25 cellular contexts compared by ENCODE assay signal in the genomic region with DNA sequence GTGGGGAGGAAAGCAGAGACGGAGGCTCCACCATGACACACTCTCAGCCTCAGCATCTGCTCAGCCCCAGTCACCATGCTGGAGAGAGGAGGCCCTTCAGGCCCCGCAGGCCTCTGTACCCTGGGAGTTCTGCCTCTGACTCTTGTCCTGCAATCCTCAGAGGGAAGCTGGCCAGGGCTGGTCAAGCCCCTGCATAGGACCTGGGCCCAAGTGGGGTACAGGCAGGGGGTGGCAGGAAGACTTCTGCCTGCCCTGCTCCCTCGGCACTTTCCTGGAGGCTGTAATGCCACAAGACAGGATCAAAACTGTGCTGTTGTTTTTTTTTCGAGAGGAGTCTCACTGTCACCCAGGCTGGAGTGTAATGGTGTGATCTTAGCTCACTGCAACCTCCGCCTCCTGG. TPM values are rescaled to one million over a fixed set of nuclear protein-coding genes. Genes with fewer than 3 reads are reported as not detected.
DNase-seq lines count a peak whose midpoint lies in the region; ATAC-seq, FAIRE-seq and TF ChIP-seq lines count a peak whose summit lies in the region.
"Had no signal": no experiment of that assay in that cellular context is flagged by ENCODE, and none has a peak within 500 bp of the region (broad histone marks: within the 10 kb centered on the region; RNA-seq: fewer than 3 reads in every experiment).

No MANE protein-coding gene starts in this region.

- no peaks in the 10 kb centered on the region for H3K36me3 ChIP-seq in K562 (ENCODE audit: control insufficient read depth, insufficient read depth, low read length)
- no peaks in the 10 kb centered on the region for H3K36me3 ChIP-seq in H1 (ENCODE audit: control insufficient read depth in 2 of 4, insufficient read depth in 4 of 4, low read length in 3 of 4)
- no peaks in the 10 kb centered on the region for H3K36me3 ChIP-seq in neuronal stem cell (replicated peaks in 1 of 2; ENCODE audit: control insufficient read depth in 2 of 2, insufficient read depth in 2 of 2, low read length in 2 of 2)
- no peaks in the 10 kb centered on the region for H3K36me3 ChIP-seq in Karpas-422 (ENCODE audit: insufficient read depth, low read length)
- H3K36me3 ChIP-seq: HAP-1 had no signal

- H2AK5ac ChIP-seq in H1 (ENCODE audit: low read depth, low read length) (no peak overlapping the region), neuronal stem cell (ENCODE audit: low read depth, low read length) (peak overlapping the region; percentile 63)

- intact Hi-C loops in K562 (cut with micrococcal nuclease): no loop called here

- H3K9ac ChIP-seq in K562 (ENCODE audit: insufficient read depth in 1 of 2, low read depth in 2 of 2, low read length in 2 of 2): peak overlapping the region in 1 of 2 experiments; percentile 65; a peak in 2 of 4 replicates
- no peak overlapping the region for H3K9ac ChIP-seq in H1 (replicated peaks in 1 of 4; ENCODE audit: extremely low read depth in 1 of 4, low read depth in 3 of 4, low read length in 3 of 4)
- no peak overlapping the region for H3K9ac ChIP-seq in neuronal stem cell (ENCODE audit: low read depth, low read length, poor library complexity)
- no peak overlapping the region for H3K9ac ChIP-seq in Karpas-422 (ENCODE audit: low read length)

- H4K8ac ChIP-seq in H1 (ENCODE audit: extremely low read depth, insufficient read depth, low read length) (peak overlapping the region; percentile 85; the same call in 1 of the 2 replicates), neuronal stem cell (ENCODE audit: low read depth, low read length) (peak overlapping the region; percentile 43)

- H3K9me1 ChIP-seq in K562 (ENCODE audit: control insufficient read depth, insufficient read depth, low read length): no peaks in the 10 kb centered on the region

- WGBS in K562 (ENCODE audit: insufficient coverage, low coverage, missing lambda C conversion rate): 16% methylated on average over 5 of the region's 5 CpGs
- WGBS in H1 (ENCODE audit: extremely low coverage in 1 of 2, insufficient coverage in 1 of 2, insufficient read length in 1 of 2, insufficient replicate concordance in 2 of 2, low coverage in 1 of 2, low lambda C conversion rate in 2 of 2, missing lambda C conversion rate in 1 of 2), 2 experiments: 93% methylated on average over 5 of the region's 5 CpGs; no CpG with 5 or more reads in 1 of the 2 experiments
- WGBS in neuronal stem cell (ENCODE audit: extremely low coverage in 2 of 2, insufficient read length in 2 of 2, insufficient replicate concordance in 1 of 2), 2 donors: no CpG with 5 or more reads among the region's 5 CpGs

- H2BK12ac ChIP-seq in H1 (ENCODE audit: low read depth, low read length) (no peak overlapping the region), neuronal stem cell (ENCODE audit: low read length) (no peak overlapping the region)

- ATAC-seq in K562: peak; percentile 35
- peak; percentile 37 for ATAC-seq in stimulated activated memory B cell treated with anti-CD40 and anti-IgM and Interleukin-4, amounts not matched to agents 10 μg/mL and 1 μg/mL and 100 μg/mL, for 72 hours

- no TSS peak for BruUV-seq in K562 (replicated peaks; lab: Mats Ljungman, UMichigan)

- H4K91ac ChIP-seq in H1 (replicated peaks; ENCODE audit: insufficient read length, low read length): no peak overlapping the region
- H4K91ac ChIP-seq in neuronal stem cell (ENCODE audit: low read depth, low read length, poor library complexity): no peak overlapping the region

- CTCF ChIA-PET in K562 (lab: Yijun Ruan, JAX; ENCODE audit: low intra/inter-chr PET ratio): no interaction called here
- CTCF ChIA-PET in H1 (lab: Charles Lee; ENCODE audit: partially characterized antibody): interaction anchor here (0.7 to 1.0 kb wide), 2 partner anchors 9 to 58 kb away, joined by 4 read pairs; no protein-coding TSS in a partner anchor

- H2BK15ac ChIP-seq in H1 (ENCODE audit: low read length) (no peak overlapping the region), neuronal stem cell (ENCODE audit: low read length) (peak overlapping the region; percentile 49)

- H3K9me3 ChIP-seq in K562 (replicated peaks; ENCODE audit: control insufficient read depth, insufficient read depth, low read depth, low read length): no peaks in the 10 kb centered on the region
- no peaks in the 10 kb centered on the region for H3K9me3 ChIP-seq in H1 (ENCODE audit: insufficient read depth in 2 of 2, low read depth in 1 of 2, low read length in 1 of 2)
- H3K9me3 ChIP-seq in neuronal stem cell (replicated peaks in 1 of 2; ENCODE audit: control insufficient read depth in 2 of 2, insufficient read depth in 1 of 2, low read depth in 1 of 2, low read length in 2 of 2): no peaks in the 10 kb centered on the region
- H3K9me3 ChIP-seq in Karpas-422 (ENCODE audit: low read length): no peaks in the 10 kb centered on the region
- H3K9me3 ChIP-seq: HAP-1 had no signal

- H2AFZ ChIP-seq in K562 (ENCODE audit: low read depth, low read length): no peak overlapping the region
- H2AFZ ChIP-seq in H1 (ENCODE audit: low read length): 0 out of 2 replicates have a peak overlapping the region, but pooled peaks have one; percentile 14
- H2AFZ ChIP-seq in neuronal stem cell (ENCODE audit: low read length): peak overlapping the region; percentile 59
- H2AFZ ChIP-seq in Karpas-422 (ENCODE audit: low read length): no peak overlapping the region

- H3K23me2 ChIP-seq in H1 (ENCODE audit: low read depth, low read length): no peaks in the 10 kb centered on the region

- H3K4me1 ChIP-seq in K562 (replicated peaks in 1 of 2; ENCODE audit: control insufficient read depth in 2 of 2, insufficient read depth in 2 of 2, low read length in 2 of 2) (peaks cover 0 to 25% of the 10 kb centered on the region in 2 experiments; a peak in 2 of 5 replicates), H1 (replicated peaks in 1 of 4; ENCODE audit: control insufficient read depth in 3 of 4, insufficient read depth in 4 of 4, low read length in 3 of 4) (no peaks in the 10 kb centered on the region; a peak in 1 of 7 replicates), neuronal stem cell (ENCODE audit: control insufficient read depth in 2 of 2, insufficient read depth in 1 of 2, low read depth in 1 of 2, low read length in 2 of 2) (no peaks in the 10 kb centered on the region), Karpas-422 (ENCODE audit: low read length) (no peaks in the 10 kb centered on the region)
- H3K4me1 ChIP-seq: HAP-1 had no signal

- H3K27ac ChIP-seq in K562 (ENCODE audit: extremely low read depth, low read depth, low read length) (no peak overlapping the region), H1 (ENCODE audit: low read depth, low read length) (no peak overlapping the region), neuronal stem cell (replicated peaks; ENCODE audit: low read length) (no peak overlapping the region), Karpas-422 (ENCODE audit: low read length) (no peak overlapping the region)

- TF ChIP-seq CTCF in K562 (IDR thresholded peaks at IDR 0.05 in 2 of 3, conservative IDR thresholded peaks at IDR 0.05 in 1 of 3; ENCODE audit: insufficient read depth in 2 of 3, low read depth in 1 of 3, low read length in 3 of 3) (no peak), H1 (IDR thresholded peaks at IDR 0.05; ENCODE audit: control extremely low read depth in 1 of 3, insufficient read depth in 1 of 3, low read depth in 1 of 3, low read length in 3 of 3) (no peak)

- H3K4ac ChIP-seq in H1 (replicated peaks; ENCODE audit: insufficient read length, low read depth, low read length) (no peak overlapping the region), neuronal stem cell (ENCODE audit: low read length) (no peak overlapping the region)

- H3K36me3 Mint-ChIP-seq in stimulated activated memory B cell treated with anti-CD40 and anti-IgM and Interleukin-4, amounts not matched to agents 10 μg/mL and 1 μg/mL and 100 μg/mL, for 72 hours: no peaks in the 10 kb centered on the region
- H3K36me3 Mint-ChIP-seq: CD4-positive, alpha-beta memory T cell had no signal

- POLR2A ChIA-PET in K562 (lab: Yijun Ruan, JAX) (interaction anchor here (0.6 to 2.5 kb wide), 8 partner anchors 11 to 594 kb away, joined by 3 to 15 read pairs (median 4); a partner anchor contains a TSS), H1 (lab: Charles Lee; ENCODE audit: partially characterized antibody) (no interaction called here)

- H3K4me2 ChIP-seq in K562 (ENCODE audit: insufficient read depth, low read length) (no peak overlapping the region), H1 (ENCODE audit: insufficient read depth in 1 of 2, low read depth in 2 of 2, low read length in 2 of 2) (no peak overlapping the region), neuronal stem cell (ENCODE audit: insufficient read depth, low read length, poor library complexity, severe bottlenecking) (no peak overlapping the region), Karpas-422 (ENCODE audit: low read depth, low read length, poor library complexity, severe bottlenecking) (no peak overlapping the region)

- H3K4me3 Mint-ChIP-seq in stimulated activated memory B cell treated with anti-CD40 and anti-IgM and Interleukin-4, amounts not matched to agents 10 μg/mL and 1 μg/mL and 100 μg/mL, for 72 hours: no peak overlapping the region
- H3K4me3 Mint-ChIP-seq: CD4-positive, alpha-beta memory T cell; HFFc6 had no signal

- peaks cover 35% of the 10 kb centered on the region for H3K27me3 Mint-ChIP-seq in stimulated activated memory B cell treated with anti-CD40 and anti-IgM and Interleukin-4, amounts not matched to agents 10 μg/mL and 1 μg/mL and 100 μg/mL, for 72 hours

- H3K18ac ChIP-seq in H1 (ENCODE audit: extremely low read depth, low read length) (no peak overlapping the region), neuronal stem cell (ENCODE audit: low read length) (peak overlapping the region; percentile 48)

- H2BK20ac ChIP-seq in H1 (ENCODE audit: low read length): no peak overlapping the region

- H3K79me1 ChIP-seq in H1 (ENCODE audit: low read depth, low read length): no peaks in the 10 kb centered on the region
- peaks cover 3% of the 10 kb centered on the region for H3K79me1 ChIP-seq in neuronal stem cell (ENCODE audit: low read depth, low read length)

- H3K27me3 ChIP-seq in K562 (ENCODE audit: control insufficient read depth in 2 of 2, insufficient read depth in 2 of 2, low read length in 2 of 2) (peaks cover 52 to 68% of the 10 kb centered on the region in 2 experiments), H1 (replicated peaks in 1 of 4; ENCODE audit: control insufficient read depth in 3 of 4, extremely low read depth in 1 of 4, insufficient read depth in 3 of 4, low read length in 3 of 4) (no peaks in the 10 kb centered on the region), neuronal stem cell (ENCODE audit: control insufficient read depth in 3 of 3, insufficient read depth in 3 of 3, low read depth in 1 of 3, low read length in 3 of 3) (peaks cover 0 to 11% (median 0%) of the 10 kb centered on the region in 3 experiments), Karpas-422 (ENCODE audit: low read length) (no peaks in the 10 kb centered on the region)

- TF ChIP-seq POLR2A in K562 (conservative IDR thresholded peaks at IDR 0.05): no peak
- no peak for TF ChIP-seq POLR2A in H1 (IDR thresholded peaks at IDR 0.05; ENCODE audit: control extremely low read depth in 1 of 2, low read depth in 2 of 2, low read length in 2 of 2)

- no peaks in the 10 kb centered on the region for H3K4me1 Mint-ChIP-seq in stimulated activated memory B cell treated with anti-CD40 and anti-IgM and Interleukin-4, amounts not matched to agents 10 μg/mL and 1 μg/mL and 100 μg/mL, for 72 hours
- H3K4me1 Mint-ChIP-seq: CD4-positive, alpha-beta memory T cell had no signal

- H3K14ac ChIP-seq in H1 (ENCODE audit: insufficient read length) (no peak overlapping the region), neuronal stem cell (ENCODE audit: low read length) (no peak overlapping the region)

- no peak overlapping the region for H2BK5ac ChIP-seq in H1 (ENCODE audit: low read depth, low read length)
- no peak overlapping the region for H2BK5ac ChIP-seq in neuronal stem cell (ENCODE audit: low read length)

- in situ Hi-C loops in K562 (cut with MboI): no loop called here

- TF ChIP-seq RAD21 in K562 (CRISPR knock-in tag; conservative IDR thresholded peaks at IDR 0.05 in 1 of 2, IDR thresholded peaks at IDR 0.05 in 1 of 2) (no peak), H1 (IDR thresholded peaks at IDR 0.05 in 1 of 2, conservative IDR thresholded peaks at IDR 0.05 in 1 of 2; ENCODE audit: low read depth in 2 of 2, low read length in 2 of 2) (no peak)

- H3K79me2 ChIP-seq in K562 (ENCODE audit: control insufficient read depth, insufficient read depth, low read length): no peaks in the 10 kb centered on the region
- no peaks in the 10 kb centered on the region for H3K79me2 ChIP-seq in H1 (ENCODE audit: control insufficient read depth in 1 of 2, insufficient read depth in 2 of 2, low read length in 2 of 2)
- H3K79me2 ChIP-seq in Karpas-422 (ENCODE audit: low read length): no peaks in the 10 kb centered on the region

- H2BK120ac ChIP-seq in H1 (replicated peaks; ENCODE audit: low read depth, low read length): no peak overlapping the region
- no peak overlapping the region for H2BK120ac ChIP-seq in neuronal stem cell (ENCODE audit: low read depth, low read length)

- H3K23ac ChIP-seq in H1 (ENCODE audit: insufficient read length) (no peak overlapping the region), neuronal stem cell (ENCODE audit: low read depth, low read length, poor library complexity) (peak overlapping the region; percentile 43)

- no peak overlapping the region for H3K4me3 ChIP-seq in K562
- H3K4me3 ChIP-seq in H1 (ENCODE audit: extremely low read depth in 1 of 4, insufficient read depth in 2 of 4, low read depth in 3 of 4, low read length in 4 of 4): no peak overlapping the region
- no peak overlapping the region for H3K4me3 ChIP-seq in neuronal stem cell (ENCODE audit: low read length in 2 of 2)
- H3K4me3 ChIP-seq in Karpas-422 (ENCODE audit: low read length): no peak overlapping the region
- H3K4me3 ChIP-seq: HAP-1 had no signal

- H3K56ac ChIP-seq in H1 (replicated peaks; ENCODE audit: insufficient read length, low read depth, low read length): no peak overlapping the region

- no peaks in the 10 kb centered on the region for H3K9me2 ChIP-seq in Karpas-422 (replicated peaks; ENCODE audit: insufficient read depth, low read length)

- DNase-seq in K562 (ENCODE audit: extremely low read depth in 1 of 4, low spot score in 3 of 4): peak in 1 of 4 experiments; percentile 34
- no peak for DNase-seq in H1 (ENCODE audit: low read depth in 1 of 2, low spot score in 2 of 2)
- no peak for DNase-seq in neuronal stem cell (ENCODE audit: low spot score)
- DNase-seq in activated effector memory CD4-positive, alpha-beta T cell treated with anti-CD3 and anti-CD28 coated beads, Interleukin-2, amount 50 U/mL, for 16 hours: no peak
- DNase-seq in NCI-H1417 treated with DMSO at 0.1 percent for 48 hours (lab: John Stamatoyannopoulos, UW): no peak
- DNase-seq in GOT3 (lab: John Stamatoyannopoulos, UW): no peak
- no peak for DNase-seq in Karpas-422
- DNase-seq: C1 segment of cervical spinal cord; Calu3; CD4-positive, alpha-beta memory T cell; COR-L47; DMS53; DMS79 treated with DMSO at 0.1 percent for 48 hours; GF-D8; HFFc6 had no signal

- no peaks in the 10 kb centered on the region for H3K9me3 Mint-ChIP-seq in stimulated activated memory B cell treated with anti-CD40 and anti-IgM and Interleukin-4, amounts not matched to agents 10 μg/mL and 1 μg/mL and 100 μg/mL, for 72 hours
- H3K9me3 Mint-ChIP-seq: HFFc6 had no signal

- H4K20me1 ChIP-seq in K562 (replicated peaks; ENCODE audit: control insufficient read depth, insufficient read depth, low read length): peaks cover 9% of the 10 kb centered on the region
- no peaks in the 10 kb centered on the region for H4K20me1 ChIP-seq in H1 (replicated peaks in 1 of 2; ENCODE audit: control insufficient read depth in 1 of 2, insufficient read depth in 2 of 2, low read length in 2 of 2)
- H4K20me1 ChIP-seq in Karpas-422 (ENCODE audit: insufficient read depth, low read depth, low read length): no peaks in the 10 kb centered on the region

- no peak for FAIRE-seq in K562 (lab: Jason Lieb, UNC)
- no peak for FAIRE-seq in H1 (lab: Jason Lieb, UNC)
- FAIRE-seq: GM12891, GM18507, H54 had no signal

- no peak overlapping the region for H4K5ac ChIP-seq in H1 (ENCODE audit: insufficient read length, low read depth, low read length)

- TF ChIP-seq EP300 in K562 (IDR thresholded peaks at IDR 0.05; ENCODE audit: low read length): no peak
- no peak for TF ChIP-seq EP300 in H1 (IDR thresholded peaks at IDR 0.05; ENCODE audit: borderline replicate concordance in 1 of 2, low read depth in 2 of 2, low read length in 2 of 2)

- H3K27ac Mint-ChIP-seq in stimulated activated memory B cell treated with anti-CD40 and anti-IgM and Interleukin-4, amounts not matched to agents 10 μg/mL and 1 μg/mL and 100 μg/mL, for 72 hours: no peak overlapping the region
- H3K27ac Mint-ChIP-seq: CD4-positive, alpha-beta memory T cell; HFFc6 had no signal

RNA-seq across cellular contexts. Expression of a gene that starts 33.7 kb away (rescaled TPM):
- 0.16 and 0.28 TPM in 2 replicates for total RNA-seq in K562 (2011; cell fraction: chromatin; rRNA removed; ENCODE audit: low replicate concordance)
- 0.26 TPM in 1 of 2 replicates, not detected in the other for total RNA-seq in K562 (2011; cell fraction: nucleolus; rRNA removed)
- not detected in 2 replicates for total RNA-seq in K562 (2011; cell fraction: nucleoplasm; rRNA removed)
- not detected in 2 replicates for total RNA-seq in K562 (2014; rRNA removed)
- not detected in 2 replicates for total RNA-seq in K562 (2014; rRNA removed; fragmentation: Illumina TruSeq; extraction: Trizol)
- not detected in 2 replicates for total RNA-seq in K562 (2015; rRNA removed; fragmentation: Illumina TruSeq; extraction: Trizol)
- total RNA-seq in K562 (2021): not detected in 2 replicates
- not detected in 2 replicates for polyA plus RNA-seq in K562 (2011; rRNA removed)
- 0.01 TPM in 2 replicates for polyA plus RNA-seq in K562 (2011; cell fraction: cytosol; rRNA removed)
- 0.03 and 0.11 TPM in 2 replicates for polyA plus RNA-seq in K562 (2011; cell fraction: nucleus; rRNA removed)
- 0.21 TPM in 1 of 2 replicates, not detected in the other for polyA plus RNA-seq in K562 (2012)
- not detected in 2 replicates for polyA plus RNA-seq in K562 (2014; fragmentation: Illumina TruSeq; extraction: Trizol)
- polyA plus RNA-seq in K562 (2014; fragmentation: Nextera tagmentation; extraction: Ambion mirVana): not detected
- 0.04 TPM in 1 of 2 replicates, not detected in the other for polyA plus RNA-seq in K562 (2014; rRNA removed)
- polyA minus RNA-seq in K562 (2011; rRNA and poly(A)+ RNA removed): not detected in 2 replicates
- polyA minus RNA-seq in K562 (2011; cell fraction: cytosol; rRNA and poly(A)+ RNA removed): not detected in 2 replicates
- not detected in 2 replicates for polyA minus RNA-seq in K562 (2011; cell fraction: nucleus; rRNA and poly(A)+ RNA removed)
- not detected in 2 replicates for total RNA-seq in H1 (2021; fragmentation: NEBNext Ultra II Directional; extraction: Animal tissue kit (Norgen Biotek cat#: 25700))
- polyA plus RNA-seq in H1 (2011; rRNA removed): 0.03 TPM in 1 of 2 replicates, not detected in the other
- 0.05 TPM for polyA plus RNA-seq in H1 (2011; cell fraction: cytosol; rRNA removed)
- polyA plus RNA-seq in H1 (2011; cell fraction: nucleus; rRNA removed): 0.03 TPM
- polyA plus RNA-seq in H1 (2012, experiment 1 of 2): not detected in 4 replicates
- polyA plus RNA-seq in H1 (2012, experiment 2 of 2): not detected
- polyA plus RNA-seq in H1 (2013, experiment 1 of 2): under 0.01 TPM
- polyA plus RNA-seq in H1 (2013, experiment 2 of 2): not detected
- 0.10 TPM in 1 of 2 replicates, not detected in the other for polyA minus RNA-seq in H1 (2011; rRNA and poly(A)+ RNA removed)
- not detected for polyA minus RNA-seq in H1 (2011; cell fraction: cytosol; rRNA and poly(A)+ RNA removed)
- not detected for polyA minus RNA-seq in H1 (2011; cell fraction: nucleus; rRNA and poly(A)+ RNA removed)
- polyA plus RNA-seq in neuronal stem cell (2013, experiment 1 of 2): not detected
- 0.01 TPM for polyA plus RNA-seq in neuronal stem cell (2013, experiment 2 of 2)
- total RNA-seq in Karpas-422 (2014; rRNA removed; shearing (Covaris generic); ENCODE audit: low replicate concordance): not detected in 2 replicates
- total RNA-seq: A172; A673; Calu3; CD4-positive, alpha-beta memory T cell; Daoy; G401; HFFc6 had no signal
- polyA plus RNA-seq: BJ; CD4-positive, alpha-beta memory T cell had no signal

RNA-seq across cellular contexts. Expression of a gene that starts 47.1 kb away (rescaled TPM):
- not detected in 2 replicates for total RNA-seq in K562 (2011; cell fraction: chromatin; rRNA removed; ENCODE audit: low replicate concordance)
- not detected in 2 replicates for total RNA-seq in K562 (2011; cell fraction: nucleolus; rRNA removed)
- not detected in 2 replicates for total RNA-seq in K562 (2011; cell fraction: nucleoplasm; rRNA removed)
- total RNA-seq in K562 (2014; rRNA removed) (not detected in 2 replicates), K562 (2014; rRNA removed; fragmentation: Illumina TruSeq; extraction: Trizol) (not detected in 2 replicates), K562 (2015; rRNA removed; fragmentation: Illumina TruSeq; extraction: Trizol) (not detected in 2 replicates), K562 (2021) (not detected in 2 replicates)
- polyA plus RNA-seq in K562 (2011; rRNA removed) (not detected in 2 replicates), K562 (2014; fragmentation: Illumina TruSeq; extraction: Trizol) (not detected in 2 replicates), K562 (2014; fragmentation: Nextera tagmentation; extraction: Ambion mirVana) (not detected), K562 (2014; rRNA removed) (not detected in 2 replicates), H1 (2011; rRNA removed) (0.88 and 0.92 TPM in 2 replicates)
- polyA plus RNA-seq in K562 (2011; cell fraction: cytosol; rRNA removed): 0.07 TPM in 1 of 2 replicates, not detected in the other
- polyA plus RNA-seq in K562 (2011; cell fraction: nucleus; rRNA removed): not detected in 2 replicates
- polyA plus RNA-seq in K562 (2012): 0.03 and 0.14 TPM in 2 replicates
- not detected in 2 replicates for polyA minus RNA-seq in K562 (2011; rRNA and poly(A)+ RNA removed)
- polyA minus RNA-seq in K562 (2011; cell fraction: cytosol; rRNA and poly(A)+ RNA removed): not detected in 2 replicates
- not detected in 2 replicates for polyA minus RNA-seq in K562 (2011; cell fraction: nucleus; rRNA and poly(A)+ RNA removed)
- total RNA-seq in H1 (2021; fragmentation: NEBNext Ultra II Directional; extraction: Animal tissue kit (Norgen Biotek cat#: 25700)): 0.27 TPM in 1 of 2 replicates, not detected in the other
- 0.25 TPM for polyA plus RNA-seq in H1 (2011; cell fraction: cytosol; rRNA removed)
- polyA plus RNA-seq in H1 (2011; cell fraction: nucleus; rRNA removed): 0.40 TPM
- 0.15 to 0.61 TPM (median 0.48 TPM) in 4 replicates for polyA plus RNA-seq in H1 (2012, experiment 1 of 2)
- polyA plus RNA-seq in H1 (2012, experiment 2 of 2): 0.38 TPM
- 0.41 TPM for polyA plus RNA-seq in H1 (2013, experiment 1 of 2)
- polyA plus RNA-seq in H1 (2013, experiment 2 of 2): 0.39 TPM
- 0.32 and 0.66 TPM in 2 replicates for polyA minus RNA-seq in H1 (2011; rRNA and poly(A)+ RNA removed)
- not detected for polyA minus RNA-seq in H1 (2011; cell fraction: cytosol; rRNA and poly(A)+ RNA removed)
- 1.2 TPM for polyA minus RNA-seq in H1 (2011; cell fraction: nucleus; rRNA and poly(A)+ RNA removed)
- 0.18 TPM for polyA plus RNA-seq in neuronal stem cell (2013, experiment 1 of 2)
- 0.24 TPM for polyA plus RNA-seq in neuronal stem cell (2013, experiment 2 of 2)
- total RNA-seq in Karpas-422 (2014; rRNA removed; shearing (Covaris generic); ENCODE audit: low replicate concordance): not detected in 2 replicates
- total RNA-seq: A172; A673; CD4-positive, alpha-beta memory T cell; Daoy; G401 had no signal

Comparison
In these comparisons a context has a peak if more than half of its experiments do, and no peak if none do; other contexts are left out.
1. H2AFZ ChIP-seq: peak in H1 (single experiment) and neuronal stem cell (single experiment); none in K562 (single experiment) and Karpas-422 (single experiment).